9 cellular contexts compared by ENCODE assay signal in the genomic region with DNA sequence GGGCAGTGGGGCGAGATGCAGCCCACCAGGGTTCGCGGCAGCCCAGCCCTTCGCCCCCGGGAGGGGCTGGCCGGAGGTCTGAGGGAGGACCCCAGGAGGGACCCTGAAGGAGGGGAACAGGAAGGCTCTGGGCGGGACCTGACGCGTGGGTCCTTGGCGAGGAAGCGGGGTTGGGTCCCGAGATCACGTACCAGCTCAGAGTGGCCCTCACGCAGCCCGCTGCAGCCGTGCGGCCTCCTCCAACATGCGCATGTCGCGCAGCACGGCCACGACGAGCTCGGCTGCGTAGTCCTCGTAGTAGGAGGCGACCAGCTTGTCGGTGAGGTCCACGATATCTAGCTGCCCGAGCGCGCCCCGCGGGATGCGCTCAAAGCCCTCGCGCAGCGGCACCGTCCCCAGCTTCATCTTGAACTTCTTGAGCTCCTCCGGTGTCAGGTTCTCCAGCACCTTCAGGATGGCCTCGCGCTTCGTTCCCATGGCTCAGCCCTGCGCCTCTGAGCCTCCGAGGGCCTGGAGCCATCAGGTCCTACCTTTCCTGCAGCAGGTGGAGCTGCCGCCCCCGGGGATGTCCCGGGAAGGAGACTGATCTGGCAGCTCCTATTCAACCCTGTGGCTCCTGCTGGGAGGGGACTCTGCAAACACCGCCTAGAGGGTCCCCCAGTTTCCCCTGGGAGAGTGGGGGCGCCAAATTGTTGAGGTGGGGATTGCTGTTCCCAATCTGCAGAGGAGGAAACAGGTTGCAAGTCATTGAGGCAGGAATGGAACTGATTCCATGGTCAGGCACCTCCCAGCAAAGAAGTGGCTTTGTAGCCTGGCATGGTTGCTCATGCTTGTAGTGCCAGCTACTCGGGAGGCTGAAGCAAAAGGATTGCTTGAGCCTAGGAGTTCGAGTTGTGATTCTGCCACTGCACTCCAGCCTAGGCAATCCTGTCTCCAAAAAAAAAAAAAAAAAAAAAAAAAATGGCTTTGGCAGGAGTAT. TPM values are rescaled to one million over a fixed set of nuclear protein-coding genes. Genes with fewer than 3 reads are reported as not detected.
A peak's percentile ranks its signal among the peaks of the same experiment; 100 is the strongest.
DNase-seq lines count a peak whose midpoint lies in the region; ATAC-seq, FAIRE-seq and TF ChIP-seq lines count a peak whose summit lies in the region.
"Had no signal": no experiment of that assay in that cellular context is flagged by ENCODE, and none has a peak within 500 bp of the region (broad histone marks: within the 10 kb centered on the region; RNA-seq: fewer than 3 reads in every experiment).

A gene (minus strand): TSS at position 584 of the 979 bp plus-strand sequence. CDS start 107 bp downstream, at position 477.

- H4K12ac ChIP-seq in trophoblast cell (ENCODE audit: low read depth, low read length), result no peak within 1 kb of the TSS

- DNase-seq in D721Med (ENCODE audit: insufficient read length, low spot score), result peak; percentile 26
- DNase-seq in WTC11 (ENCODE audit: low spot score), result peak; percentile 61
- DNase-seq in fibroblast of lung (ENCODE audit: low read depth in 2 of 2), result no peak
- DNase-seq in trophoblast cell, result no peak
- DNase-seq in nucleus accumbens (lab: John Stamatoyannopoulos, UW), result no peak
- no peak for DNase-seq in NCI-H2029 treated with DMSO at 0.1 percent for 48 hours (lab: John Stamatoyannopoulos, UW)

- H3K4me1 ChIP-seq in fibroblast of lung (ENCODE audit: control insufficient read depth, extremely low read depth, insufficient read depth, low read length) (no peaks in the 10 kb centered on the region), trophoblast cell (ENCODE audit: control insufficient read depth in 1 of 2, insufficient read depth in 2 of 2, low read length in 2 of 2) (peaks cover 5 to 9% of the 10 kb centered on the region in 2 experiments)

- H3K9me3 ChIP-seq in fibroblast of lung (ENCODE audit: control insufficient read depth, insufficient read depth, low read depth, low read length) (no peaks in the 10 kb centered on the region), trophoblast cell (ENCODE audit: insufficient read depth, low read depth, low read length) (peaks cover 7% of the 10 kb centered on the region)

- H3K27me3 ChIP-seq in fibroblast of lung (ENCODE audit: control insufficient read depth, insufficient read depth, low read length) (peaks cover 34% of the 10 kb centered on the region), trophoblast cell (ENCODE audit: insufficient read depth, low read length) (peaks cover 45% of the 10 kb centered on the region)

- CTCF ChIA-PET in WTC11 (lab: Charles Lee), result interaction anchor here (0.5 to 4.9 kb wide), 24 partner anchors 10 to 479 kb away, joined by 3 to 41 read pairs (median 3); a partner anchor contains a TSS

- ATAC-seq in WTC11 (peak; percentile 31), GM18517 (IDR thresholded peaks at IDR 0.05; ENCODE audit: unreplicated experiment) (no peak), HG02884 (IDR thresholded peaks at IDR 0.05; ENCODE audit: unreplicated experiment) (no peak)

- no peak within 1 kb of the TSS for H4K8ac ChIP-seq in trophoblast cell (ENCODE audit: low read depth, low read length)

- no peak within 1 kb of the TSS for H2BK5ac ChIP-seq in trophoblast cell (ENCODE audit: low read depth, low read length, poor library complexity)

- H3K4me3 Mint-ChIP-seq in WTC11, result peak within 1 kb of the TSS; percentile 77

- H3K27ac ChIP-seq in fibroblast of lung (ENCODE audit: insufficient read depth, low read length) (no peak within 1 kb of the TSS), trophoblast cell (ENCODE audit: low read depth, low read length) (no peak within 1 kb of the TSS)

- H3K14ac ChIP-seq in trophoblast cell (ENCODE audit: low read length), result no peak within 1 kb of the TSS

- H2BK120ac ChIP-seq in trophoblast cell (ENCODE audit: insufficient read depth, low read length, poor library complexity), result no peak within 1 kb of the TSS

- H3K79me2 ChIP-seq in fibroblast of lung (ENCODE audit: control insufficient read depth, insufficient read depth, low read length) (no peaks in the 10 kb centered on the region), trophoblast cell (ENCODE audit: control insufficient read depth, insufficient read depth, low read length, poor library complexity) (no peaks in the 10 kb centered on the region)

- H3K23ac ChIP-seq in trophoblast cell (ENCODE audit: low read length), result peak within 1 kb of the TSS; percentile 67

- H3K9ac ChIP-seq in fibroblast of lung (ENCODE audit: insufficient read depth, low read length) (no peak within 1 kb of the TSS), trophoblast cell (ENCODE audit: low read length) (no peak within 1 kb of the TSS)

- no CpG with 5 or more reads among the region's 52 CpGs for WGBS in trophoblast cell (ENCODE audit: extremely low coverage, insufficient coverage, insufficient read length)

- no peaks in the 10 kb centered on the region for H4K20me1 ChIP-seq in fibroblast of lung (ENCODE audit: control insufficient read depth, extremely low read depth, insufficient read depth, low read length)

- no peak within 1 kb of the TSS for H3K18ac ChIP-seq in trophoblast cell (ENCODE audit: low read length)

- POLR2A ChIA-PET in WTC11 (lab: Charles Lee), result interaction anchor here (0.5 to 2.0 kb wide), 5 partner anchors 37 to 263 kb away, joined by 3 to 9 read pairs (median 4); a partner anchor contains a TSS

- H3K27me3 Mint-ChIP-seq in WTC11 (ENCODE audit: low read depth), result peaks cover 65% of the 10 kb centered on the region

- H2AFZ ChIP-seq in fibroblast of lung (ENCODE audit: low read length), result no peak within 1 kb of the TSS
- H2AFZ ChIP-seq in trophoblast cell (ENCODE audit: insufficient read depth, low read length, poor library complexity), result no peak within 1 kb of the TSS

- no peak within 1 kb of the TSS for H3K27ac Mint-ChIP-seq in WTC11

- FAIRE-seq in D721Med (lab: Jason Lieb, UNC), result no peak

- H2BK12ac ChIP-seq in trophoblast cell (ENCODE audit: low read length), result no peak within 1 kb of the TSS

- H3K9me3 Mint-ChIP-seq in WTC11, result no peaks in the 10 kb centered on the region

- H2AK5ac ChIP-seq in trophoblast cell (ENCODE audit: low read length), result no peak within 1 kb of the TSS

- H3K4me2 ChIP-seq in fibroblast of lung (ENCODE audit: extremely low read depth, insufficient read depth, low read length) (peak within 1 kb of the TSS; percentile 67), trophoblast cell (ENCODE audit: low read length) (no peak within 1 kb of the TSS)

- no peak within 1 kb of the TSS for H3K4ac ChIP-seq in trophoblast cell (ENCODE audit: low read depth, low read length)

- no peaks in the 10 kb centered on the region for H3K36me3 Mint-ChIP-seq in WTC11

- H3K36me3 ChIP-seq in fibroblast of lung (ENCODE audit: control insufficient read depth, insufficient read depth, low read length) (no peaks in the 10 kb centered on the region), trophoblast cell (ENCODE audit: control insufficient read depth in 1 of 2, insufficient read depth in 2 of 2, low read length in 2 of 2) (no peaks in the 10 kb centered on the region)

- no peak within 1 kb of the TSS for H4K91ac ChIP-seq in trophoblast cell (ENCODE audit: low read depth, low read length)

- TF ChIP-seq CTCF in D721Med (IDR thresholded peaks at IDR 0.05; ENCODE audit: insufficient read depth, missing control alignments) (no peak), WTC11 (IDR thresholded peaks at IDR 0.05) (no peak), fibroblast of lung (conservative IDR thresholded peaks at IDR 0.05 in 1 of 2, IDR thresholded peaks at IDR 0.05 in 1 of 2; ENCODE audit: low read depth in 1 of 2, low read length in 2 of 2) (no peak)

- no peaks in the 10 kb centered on the region for H3K79me1 ChIP-seq in trophoblast cell (ENCODE audit: low read length)

- no peak within 1 kb of the TSS for H3K4me3 ChIP-seq in fibroblast of lung (replicated peaks in 1 of 4; ENCODE audit: control extremely low read depth in 1 of 4, insufficient read depth in 1 of 4, low read depth in 3 of 4, low read length in 4 of 4)
- peak within 1 kb of the TSS; percentile 14 for H3K4me3 ChIP-seq in trophoblast cell (ENCODE audit: low read depth, low read length)

- H3K4me1 Mint-ChIP-seq in WTC11, result peaks cover 30% of the 10 kb centered on the region

TF ChIP-seq in WTC11, 78 proteins besides CTCF, POLR2A, EP300 and RAD21 (continues in another document):
- TF ChIP-seq, protein P1, sequence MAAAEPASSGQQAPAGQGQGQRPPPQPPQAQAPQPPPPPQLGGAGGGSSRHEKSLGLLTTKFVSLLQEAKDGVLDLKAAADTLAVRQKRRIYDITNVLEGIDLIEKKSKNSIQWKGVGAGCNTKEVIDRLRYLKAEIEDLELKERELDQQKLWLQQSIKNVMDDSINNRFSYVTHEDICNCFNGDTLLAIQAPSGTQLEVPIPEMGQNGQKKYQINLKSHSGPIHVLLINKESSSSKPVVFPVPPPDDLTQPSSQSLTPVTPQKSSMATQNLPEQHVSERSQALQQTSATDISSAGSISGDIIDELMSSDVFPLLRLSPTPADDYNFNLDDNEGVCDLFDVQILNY (CRISPR knock-in tag; IDR thresholded peaks at IDR 0.05), result peak; percentile 72; the same call in 1 of the 2 replicates

RNA-seq across cellular contexts. Expression of the gene that starts here (rescaled TPM):
- 1.9 to 9.5 TPM (median 6.1 TPM) in 3 replicates for total RNA-seq in WTC11 (2021)
- not detected in 2 replicates for total RNA-seq in fibroblast of lung
- polyA plus RNA-seq in fibroblast of lung, result not detected in 2 replicates
- polyA plus RNA-seq in fibroblast of lung (2012), result not detected in 2 replicates
- polyA minus RNA-seq in fibroblast of lung (ENCODE audit: low replicate concordance), result not detected in 2 replicates
- polyA plus RNA-seq in trophoblast cell (2013), result not detected in 2 replicates
- total RNA-seq: glomerular endothelial cell had no signal

Comparison
In these comparisons a context has a peak if more than half of its experiments do, and no peak if none do; other contexts are left out.
1. DNase-seq: peak in D721Med (single experiment) and WTC11 (single experiment); none in fibroblast of lung (0 of 2), trophoblast cell (0 of 2), nucleus accumbens (0 of 56) and NCI-H2029 treated with DMSO at 0.1 percent for 48 hours (single experiment).